27 cellular contexts compared by ENCODE assay signal in genomic region chr13:39418424-39418823, GRCh38.
A peak's percentile ranks its signal among the peaks of the same experiment; 100 is the strongest.
DNase-seq lines count a peak whose midpoint lies in the region; FAIRE-seq and TF ChIP-seq lines count a peak whose summit lies in the region.
"Had no signal": no experiment of that assay in that cellular context is flagged by ENCODE, and none has a peak within 500 bp of the region (broad histone marks: within the 10 kb centered on the region; RNA-seq: fewer than 3 reads in every experiment).

No MANE protein-coding gene starts in this region.

- DNase-seq in H1 (ENCODE audit: low read depth in 1 of 2, low spot score in 2 of 2) = no peak
- no peak for DNase-seq in neural crest cell (ENCODE audit: low read depth, low spot score)
- DNase-seq in smooth muscle cell (lab: John Stamatoyannopoulos, UW; ENCODE audit: unreplicated experiment) = no peak
- no peak for DNase-seq in GM19239 (ENCODE audit: insufficient read length, low spot score)
- no peak for DNase-seq in posterior cingulate gyrus
- no peak for DNase-seq in activated naive CD4-positive, alpha-beta T cell treated with anti-CD3 and anti-CD28 coated beads for 36 hours
- DNase-seq: CD8-positive, alpha-beta T cell; DMS 273 treated with DMSO at 0.1 percent for 48 hours; DMS79; GF-D8; H9; Karpas-422; NCI-H1092; NCI-H1417 treated with DMSO at 0.1 percent for 48 hours; NCI-H1694 treated with DMSO at 0.1 percent for 48 hours; NCI-H2081; NCI-H2227 treated with DMSO at 0.1 percent for 48 hours; NCI-H526 treated with DMSO at 0.1 percent for 48 hours; PC-9 had no signal

- no peaks in the 10 kb centered on the region for H3K79me1 ChIP-seq in H1 (ENCODE audit: low read depth, low read length)

- H3F3A ChIP-seq in smooth muscle cell (ENCODE audit: low read depth) = peaks cover 4% of the 10 kb centered on the region

- CTCF ChIA-PET in H1 (lab: Charles Lee; ENCODE audit: partially characterized antibody) = interaction anchor here (0.7 to 9.6 kb wide), 19 partner anchors 8 to 1996 kb away, joined by 3 to 76 read pairs (median 5); partner anchors contain the start of gene LHFPL6
- CTCF ChIA-PET in activated naive CD4-positive, alpha-beta T cell treated with anti-CD3 and anti-CD28 coated beads for 36 hours (lab: Charles Lee) = no interaction called here

- no peak overlapping the region for H2BK12ac ChIP-seq in H1 (ENCODE audit: low read depth, low read length)

- H3K79me2 ChIP-seq in H1 (ENCODE audit: control insufficient read depth in 1 of 2, insufficient read depth in 2 of 2, low read length in 2 of 2) (no peaks in the 10 kb centered on the region), smooth muscle cell (ENCODE audit: low read depth) (no peaks in the 10 kb centered on the region)

- H3K9ac ChIP-seq in HUES6 (ENCODE audit: low read length) (no peak overlapping the region), H1 (replicated peaks in 1 of 4; ENCODE audit: extremely low read depth in 1 of 4, low read depth in 3 of 4, low read length in 3 of 4) (no peak overlapping the region), smooth muscle cell (ENCODE audit: low read depth) (no peak overlapping the region)

- no peak overlapping the region for H3K4ac ChIP-seq in H1 (replicated peaks; ENCODE audit: insufficient read length, low read depth, low read length)

- H2AK5ac ChIP-seq in H1 (ENCODE audit: low read depth, low read length) = no peak overlapping the region

- POLR2A ChIA-PET in H1 (lab: Charles Lee; ENCODE audit: partially characterized antibody) = no interaction called here

- TF ChIP-seq CTCF in H1 (IDR thresholded peaks at IDR 0.05; ENCODE audit: control extremely low read depth in 1 of 3, insufficient read depth in 1 of 3, low read depth in 1 of 3, low read length in 3 of 3) = no peak
- TF ChIP-seq CTCF in neural crest cell (conservative IDR thresholded peaks at IDR 0.05) = no peak
- TF ChIP-seq CTCF in smooth muscle cell (IDR thresholded peaks at IDR 0.05; ENCODE audit: borderline replicate concordance, insufficient read depth, poor library complexity, severe bottlenecking) = no peak

- H3K4me1 ChIP-seq in HUES6 (ENCODE audit: control insufficient read depth, insufficient read depth, low read length) = peaks cover 32% of the 10 kb centered on the region
- H3K4me1 ChIP-seq in H1 (replicated peaks in 1 of 4; ENCODE audit: control insufficient read depth in 3 of 4, insufficient read depth in 4 of 4, low read length in 3 of 4) = peaks cover 2 to 20% (median 13%) of the 10 kb centered on the region in 4 experiments; a peak in 4 of 7 replicates
- peaks cover 25% of the 10 kb centered on the region for H3K4me1 ChIP-seq in smooth muscle cell (ENCODE audit: low read depth)

- H3K9me3 ChIP-seq in HUES6 (ENCODE audit: control insufficient read depth, insufficient read depth, low read depth, low read length) = no peaks in the 10 kb centered on the region
- no peaks in the 10 kb centered on the region for H3K9me3 ChIP-seq in H1 (ENCODE audit: insufficient read depth in 2 of 2, low read depth in 1 of 2, low read length in 1 of 2)
- no peaks in the 10 kb centered on the region for H3K9me3 ChIP-seq in smooth muscle cell (replicated peaks; ENCODE audit: low read depth)
- H3K9me3 ChIP-seq: SJSA1 had no signal

- no peak for TF ChIP-seq POLR2A in H1 (IDR thresholded peaks at IDR 0.05; ENCODE audit: control extremely low read depth in 1 of 2, low read depth in 2 of 2, low read length in 2 of 2)

- H4K91ac ChIP-seq in H1 (replicated peaks; ENCODE audit: insufficient read length, low read length) = no peak overlapping the region

- no peak overlapping the region for H3K14ac ChIP-seq in H1 (ENCODE audit: insufficient read length)

- no peak for TF ChIP-seq RAD21 in H1 (IDR thresholded peaks at IDR 0.05 in 1 of 2, conservative IDR thresholded peaks at IDR 0.05 in 1 of 2; ENCODE audit: low read depth in 2 of 2, low read length in 2 of 2)

- no peaks in the 10 kb centered on the region for H3K9me3 Mint-ChIP-seq in neural crest cell
- no peaks in the 10 kb centered on the region for H3K9me3 Mint-ChIP-seq in activated naive CD4-positive, alpha-beta T cell treated with anti-CD3 and anti-CD28 coated beads for 36 hours
- H3K9me3 Mint-ChIP-seq: CD8-positive, alpha-beta T cell; H9; HFFc6 had no signal

- FAIRE-seq in H1 (lab: Jason Lieb, UNC) (no peak), GM19239 (lab: Jason Lieb, UNC) (no peak)
- FAIRE-seq: GM12891, HepG2 had no signal

- no peak overlapping the region for H2BK5ac ChIP-seq in H1 (ENCODE audit: low read depth, low read length)

- peak overlapping the region; percentile 8 to 23; a peak in 2 of 4 replicates for H3K4me2 ChIP-seq in H1 (ENCODE audit: insufficient read depth in 1 of 2, low read depth in 2 of 2, low read length in 2 of 2)
- peak overlapping the region; percentile 79 for H3K4me2 ChIP-seq in smooth muscle cell
- H3K4me2 ChIP-seq: PC-9 had no signal

- H3K27me3 ChIP-seq in HUES6 (ENCODE audit: control insufficient read depth, insufficient read depth, low read length) = no peaks in the 10 kb centered on the region
- H3K27me3 ChIP-seq in H1 (replicated peaks in 1 of 4; ENCODE audit: control insufficient read depth in 3 of 4, extremely low read depth in 1 of 4, insufficient read depth in 3 of 4, low read length in 3 of 4) = no peaks in the 10 kb centered on the region
- no peaks in the 10 kb centered on the region for H3K27me3 ChIP-seq in smooth muscle cell (ENCODE audit: low read depth)
- H3K27me3 ChIP-seq: SJSA1 had no signal

- H3K23me2 ChIP-seq in H1 (ENCODE audit: low read depth, low read length) = no peaks in the 10 kb centered on the region; the same call in 1 of the 2 replicates

- H2BK120ac ChIP-seq in H1 (replicated peaks; ENCODE audit: low read depth, low read length) = no peak overlapping the region

- H3K4me3 Mint-ChIP-seq in neural crest cell = peak overlapping the region; percentile 48
- no peak overlapping the region for H3K4me3 Mint-ChIP-seq in activated naive CD4-positive, alpha-beta T cell treated with anti-CD3 and anti-CD28 coated beads for 36 hours
- H3K4me3 Mint-ChIP-seq: B cell; CD8-positive, alpha-beta T cell; H9 had no signal

- H3K27me3 Mint-ChIP-seq in neural crest cell (ENCODE audit: low read depth) = no peaks in the 10 kb centered on the region
- H3K27me3 Mint-ChIP-seq in activated naive CD4-positive, alpha-beta T cell treated with anti-CD3 and anti-CD28 coated beads for 36 hours (ENCODE audit: low read depth) = peaks cover 16% of the 10 kb centered on the region
- H3K27me3 Mint-ChIP-seq: B cell had no signal

- H3K23ac ChIP-seq in H1 (ENCODE audit: insufficient read length) = no peak overlapping the region

- peak overlapping the region; percentile 20; the same call in 1 of the 2 replicates for H3K4me3 ChIP-seq in HUES6 (ENCODE audit: low read depth, low read length)
- no peak overlapping the region for H3K4me3 ChIP-seq in H1 (ENCODE audit: extremely low read depth in 1 of 4, insufficient read depth in 2 of 4, low read depth in 3 of 4, low read length in 4 of 4)
- H3K4me3 ChIP-seq in smooth muscle cell = no peak overlapping the region
- H3K4me3 ChIP-seq: PC-9, SJSA1 had no signal

- H2BK15ac ChIP-seq in H1 (ENCODE audit: low read length) = no peak overlapping the region

- no peak overlapping the region for H4K5ac ChIP-seq in H1 (ENCODE audit: insufficient read length, low read depth, low read length)

- H3K36me3 ChIP-seq in HUES6 (ENCODE audit: control insufficient read depth, insufficient read depth, low read length) (no peaks in the 10 kb centered on the region), H1 (ENCODE audit: control insufficient read depth in 2 of 4, insufficient read depth in 4 of 4, low read length in 3 of 4) (no peaks in the 10 kb centered on the region), smooth muscle cell (ENCODE audit: low read depth) (no peaks in the 10 kb centered on the region)
- H3K36me3 ChIP-seq: SJSA1 had no signal

- no peak overlapping the region for H2BK20ac ChIP-seq in H1 (ENCODE audit: low read length)

- no peak overlapping the region; the same call in 1 of the 2 replicates for H3K27ac ChIP-seq in HUES6 (ENCODE audit: low read depth, low read length)
- no peak overlapping the region for H3K27ac ChIP-seq in H1 (ENCODE audit: low read depth, low read length)
- no peak overlapping the region for H3K27ac ChIP-seq in smooth muscle cell (ENCODE audit: low read depth)
- H3K27ac ChIP-seq: C4-2B, HL-60, PC-9 had no signal

- no peak for TF ChIP-seq EP300 in H1 (IDR thresholded peaks at IDR 0.05; ENCODE audit: borderline replicate concordance in 1 of 2, low read depth in 2 of 2, low read length in 2 of 2)

- peaks cover 78% of the 10 kb centered on the region for H3K4me1 Mint-ChIP-seq in neural crest cell
- H3K4me1 Mint-ChIP-seq in activated naive CD4-positive, alpha-beta T cell treated with anti-CD3 and anti-CD28 coated beads for 36 hours (ENCODE audit: low read depth) = no peaks in the 10 kb centered on the region
- H3K4me1 Mint-ChIP-seq: B cell had no signal

- no peak overlapping the region for H4K8ac ChIP-seq in H1 (ENCODE audit: extremely low read depth, insufficient read depth, low read length)

- H3K27ac Mint-ChIP-seq in neural crest cell (ENCODE audit: unreplicated experiment) = no peak overlapping the region
- H3K27ac Mint-ChIP-seq in activated naive CD4-positive, alpha-beta T cell treated with anti-CD3 and anti-CD28 coated beads for 36 hours = no peak overlapping the region
- H3K27ac Mint-ChIP-seq: B cell; CD8-positive, alpha-beta T cell had no signal

- H3K18ac ChIP-seq in H1 (ENCODE audit: extremely low read depth, low read length) = no peak overlapping the region

- intact Hi-C loops in posterior cingulate gyrus (cut with DNase I) = loop anchor here (5.0 to 10.0 kb wide), 2 partner anchors 274 to 366 kb away; no protein-coding TSS in a partner anchor
- intact Hi-C loops in activated naive CD4-positive, alpha-beta T cell treated with anti-CD3 and anti-CD28 coated beads for 36 hours (cut with micrococcal nuclease) = no loop called here

- 26% methylated on average over 3 of the region's 3 CpGs; no CpG with 5 or more reads in 1 of the 2 experiments for WGBS in H1 (ENCODE audit: extremely low coverage in 1 of 2, insufficient coverage in 1 of 2, insufficient read length in 1 of 2, insufficient replicate concordance in 2 of 2, low coverage in 1 of 2, low lambda C conversion rate in 2 of 2, missing lambda C conversion rate in 1 of 2), 2 experiments
- WGBS in smooth muscle cell (ENCODE audit: low lambda C conversion rate) = 16% methylated on average over 3 of the region's 3 CpGs

- H3K36me3 Mint-ChIP-seq in neural crest cell (ENCODE audit: low read depth) = no peaks in the 10 kb centered on the region
- H3K36me3 Mint-ChIP-seq in activated naive CD4-positive, alpha-beta T cell treated with anti-CD3 and anti-CD28 coated beads for 36 hours (ENCODE audit: low read depth) = no peaks in the 10 kb centered on the region
- H3K36me3 Mint-ChIP-seq: CD8-positive, alpha-beta T cell had no signal

- H3K56ac ChIP-seq in H1 (replicated peaks; ENCODE audit: insufficient read length, low read depth, low read length) = no peak overlapping the region

- no peaks in the 10 kb centered on the region for H4K20me1 ChIP-seq in H1 (replicated peaks in 1 of 2; ENCODE audit: control insufficient read depth in 1 of 2, insufficient read depth in 2 of 2, low read length in 2 of 2)
- no peaks in the 10 kb centered on the region for H4K20me1 ChIP-seq in smooth muscle cell (ENCODE audit: low read depth)

- H2AFZ ChIP-seq in H1 (ENCODE audit: low read length) = no peak overlapping the region
- no peak overlapping the region for H2AFZ ChIP-seq in smooth muscle cell (ENCODE audit: low read depth)
- H2AFZ ChIP-seq: PC-9 had no signal

TF ChIP-seq in H1, 55 proteins besides CTCF, POLR2A, EP300 and RAD21 (continues in another document):
- no peak for TF ChIP-seq NRF1 (IDR thresholded peaks at IDR 0.05; ENCODE audit: low read depth, low read length)
